10 cellular contexts compared by ENCODE assay signal in genomic region chr2:190360561-190360960, GRCh38. TPM values are rescaled to one million over a fixed set of nuclear protein-coding genes. Genes with fewer than 3 reads are reported as not detected.
DNase-seq lines count a peak whose midpoint lies in the region; ATAC-seq and TF ChIP-seq lines count a peak whose summit lies in the region.
"Had no signal": no experiment of that assay in that cellular context is flagged by ENCODE, and none has a peak within 500 bp of the region (broad histone marks: within the 10 kb centered on the region; RNA-seq: fewer than 3 reads in every experiment).

No MANE protein-coding gene starts in this region.

- intact Hi-C loops in activated CD4-positive, alpha-beta memory T cell treated with anti-CD3 and anti-CD28 coated beads for 36 hours (cut with micrococcal nuclease), result loop anchor here (2.0 to 10.0 kb wide), 2 partner anchors 16 to 176 kb away; a partner anchor contains a TSS

- H3K4me3 Mint-ChIP-seq in T-helper 2 cell treated with Interferon-gamma antibody and Interleukin-4, amounts not matched to agents 5 μg/mL and 100 μg/mL, for 36 hours, result peak overlapping the region; percentile 96
- H3K4me3 Mint-ChIP-seq in activated CD4-positive, alpha-beta memory T cell treated with anti-CD3 and anti-CD28 coated beads for 36 hours, result peak overlapping the region; percentile 83
- peak overlapping the region; percentile 92 to 96 for H3K4me3 Mint-ChIP-seq in stimulated activated naive CD8-positive, alpha-beta T cell treated with anti-CD3 and anti-CD28 coated beads, Interleukin-15, amount 100 ng/mL, for 72 hours

- POLR2A ChIA-PET in activated CD4-positive, alpha-beta memory T cell treated with anti-CD3 and anti-CD28 coated beads for 36 hours (lab: Charles Lee), result no interaction called here

- in situ Hi-C loops in KBM-7 (cut with MboI; ENCODE audit: low pct_unique_long_range_greater_than_20kb, low sequenced_read_pairs), result no loop called here

- H3K36me3 ChIP-seq in hepatocyte (replicated peaks; ENCODE audit: insufficient read depth, low read depth) (no peaks in the 10 kb centered on the region), MG63 (peaks cover 15% of the 10 kb centered on the region; the same call in 1 of the 2 replicates)

- no peak overlapping the region for H3K27ac ChIP-seq in hepatocyte

- peaks cover 3% of the 10 kb centered on the region for H3K36me3 Mint-ChIP-seq in T-helper 2 cell treated with Interferon-gamma antibody and Interleukin-4, amounts not matched to agents 5 μg/mL and 100 μg/mL, for 36 hours (ENCODE audit: low read depth)
- no peaks in the 10 kb centered on the region for H3K36me3 Mint-ChIP-seq in activated CD4-positive, alpha-beta memory T cell treated with anti-CD3 and anti-CD28 coated beads for 36 hours

- H3K9me2 ChIP-seq in hepatocyte (replicated peaks; ENCODE audit: insufficient read depth), result no peaks in the 10 kb centered on the region

- no peak for DNase-seq in T-helper 2 cell treated with Interferon-gamma antibody and Interleukin-4, amounts not matched to agents 5 μg/mL and 100 μg/mL, for 36 hours (ENCODE audit: low spot score)
- DNase-seq in T-helper 2 cell (no peak), hepatocyte (ENCODE audit: low spot score) (no peak), NOMO-1 treated with dmso at 0.1 percent for 144 hours (lab: John Stamatoyannopoulos, UW; ENCODE audit: unreplicated experiment) (no peak), KBM-7 (no peak), MG63 (no peak)
- DNase-seq in activated CD4-positive, alpha-beta memory T cell treated with anti-CD3 and anti-CD28 coated beads for 36 hours, result no peak
- DNase-seq in stimulated activated naive CD8-positive, alpha-beta T cell treated with anti-CD3 and anti-CD28 coated beads, Interleukin-15, amount 100 ng/mL, for 72 hours, result no peak
- DNase-seq: 8988T, KG1 had no signal

- peaks cover 2% of the 10 kb centered on the region for H3K79me2 ChIP-seq in hepatocyte

- H2AFZ ChIP-seq in hepatocyte, result no peak overlapping the region

- CTCF ChIA-PET in activated CD4-positive, alpha-beta memory T cell treated with anti-CD3 and anti-CD28 coated beads for 36 hours (lab: Charles Lee), result interaction anchor here (0.9 to 1.7 kb wide), 3 partner anchors 9 to 16 kb away, joined by 3 to 6 read pairs (median 5); no protein-coding TSS in a partner anchor

- ATAC-seq in stimulated activated naive CD8-positive, alpha-beta T cell treated with anti-CD3 and anti-CD28 coated beads, Interleukin-15, amount 100 ng/mL, for 72 hours, result no peak

- H3K4me3 ChIP-seq in hepatocyte (no peak overlapping the region), MG63 (no peak overlapping the region; the same call in 1 of the 2 replicates)

- no peaks in the 10 kb centered on the region for H3K27me3 Mint-ChIP-seq in T-helper 2 cell treated with Interferon-gamma antibody and Interleukin-4, amounts not matched to agents 5 μg/mL and 100 μg/mL, for 36 hours (ENCODE audit: low read depth)
- H3K27me3 Mint-ChIP-seq in activated CD4-positive, alpha-beta memory T cell treated with anti-CD3 and anti-CD28 coated beads for 36 hours, result no peaks in the 10 kb centered on the region
- no peaks in the 10 kb centered on the region for H3K27me3 Mint-ChIP-seq in stimulated activated naive CD8-positive, alpha-beta T cell treated with anti-CD3 and anti-CD28 coated beads, Interleukin-15, amount 100 ng/mL, for 72 hours

- TF ChIP-seq CTCF in hepatocyte (IDR thresholded peaks at IDR 0.05; ENCODE audit: poor library complexity), result no peak

- H3K4me1 Mint-ChIP-seq in T-helper 2 cell treated with Interferon-gamma antibody and Interleukin-4, amounts not matched to agents 5 μg/mL and 100 μg/mL, for 36 hours (ENCODE audit: low read depth), result peaks cover 23% of the 10 kb centered on the region
- peaks cover 22% of the 10 kb centered on the region for H3K4me1 Mint-ChIP-seq in activated CD4-positive, alpha-beta memory T cell treated with anti-CD3 and anti-CD28 coated beads for 36 hours (ENCODE audit: low read depth)
- H3K4me1 Mint-ChIP-seq in stimulated activated naive CD8-positive, alpha-beta T cell treated with anti-CD3 and anti-CD28 coated beads, Interleukin-15, amount 100 ng/mL, for 72 hours, result peaks cover 15% of the 10 kb centered on the region

- H4K20me1 ChIP-seq in hepatocyte (ENCODE audit: insufficient read depth, poor library complexity, severe bottlenecking), result no peaks in the 10 kb centered on the region

- no peaks in the 10 kb centered on the region for H3K4me1 ChIP-seq in hepatocyte (ENCODE audit: insufficient read depth)

- H3K27me3 ChIP-seq in hepatocyte (no peaks in the 10 kb centered on the region), MG63 (no peaks in the 10 kb centered on the region)

- no peaks in the 10 kb centered on the region for H3K9me3 Mint-ChIP-seq in T-helper 2 cell treated with Interferon-gamma antibody and Interleukin-4, amounts not matched to agents 5 μg/mL and 100 μg/mL, for 36 hours
- no peaks in the 10 kb centered on the region for H3K9me3 Mint-ChIP-seq in activated CD4-positive, alpha-beta memory T cell treated with anti-CD3 and anti-CD28 coated beads for 36 hours
- no peaks in the 10 kb centered on the region for H3K9me3 Mint-ChIP-seq in stimulated activated naive CD8-positive, alpha-beta T cell treated with anti-CD3 and anti-CD28 coated beads, Interleukin-15, amount 100 ng/mL, for 72 hours

- H3K9me3 ChIP-seq in hepatocyte (ENCODE audit: low read depth) (no peaks in the 10 kb centered on the region), MG63 (no peaks in the 10 kb centered on the region)

- H3K4me2 ChIP-seq in hepatocyte, result peak overlapping the region; percentile 67

- H3K27ac Mint-ChIP-seq in T-helper 2 cell treated with Interferon-gamma antibody and Interleukin-4, amounts not matched to agents 5 μg/mL and 100 μg/mL, for 36 hours, result peak overlapping the region; percentile 94
- no peak overlapping the region for H3K27ac Mint-ChIP-seq in activated CD4-positive, alpha-beta memory T cell treated with anti-CD3 and anti-CD28 coated beads for 36 hours
- peak overlapping the region in 1 of 2 donors; percentile 70 for H3K27ac Mint-ChIP-seq in stimulated activated naive CD8-positive, alpha-beta T cell treated with anti-CD3 and anti-CD28 coated beads, Interleukin-15, amount 100 ng/mL, for 72 hours

RNA-seq across cellular contexts. Expression of gene INPP1, which starts 17.2 kb away (rescaled TPM):
- 10 to 100 TPM; 15.8 to 16.3 TPM for total RNA-seq in activated CD4-positive, alpha-beta memory T cell treated with anti-CD3 and anti-CD28 coated beads for 36 hours
- total RNA-seq in hepatocyte, result 11.1 and 13.0 TPM in 2 replicates
- polyA plus RNA-seq in hepatocyte, result 16.1 and 18.6 TPM in 2 replicates
- 15.9 and 66.6 TPM in 2 replicates for total RNA-seq in MG63 (2014; rRNA removed; shearing (Covaris generic); ENCODE audit: low replicate concordance)

RNA-seq across cellular contexts. Expression of gene HIBCH, which starts 40.9 kb away (rescaled TPM):
- total RNA-seq in activated CD4-positive, alpha-beta memory T cell treated with anti-CD3 and anti-CD28 coated beads for 36 hours, result 10 to 100 TPM; 33.9 to 37.8 TPM
- 30.9 and 34.6 TPM in 2 replicates for total RNA-seq in hepatocyte
- polyA plus RNA-seq in hepatocyte, result 55.9 and 57.0 TPM in 2 replicates
- 7.4 and 13.9 TPM in 2 replicates for total RNA-seq in MG63 (2014; rRNA removed; shearing (Covaris generic); ENCODE audit: low replicate concordance)

RNA-seq across cellular contexts. Expression of gene MFSD6, which starts 47.6 kb away (rescaled TPM):
- 10 to 100 TPM; 34.1 to 37.1 TPM for total RNA-seq in activated CD4-positive, alpha-beta memory T cell treated with anti-CD3 and anti-CD28 coated beads for 36 hours
- total RNA-seq in hepatocyte, result 15.9 and 17.9 TPM in 2 replicates
- polyA plus RNA-seq in hepatocyte, result 5.2 and 9.7 TPM in 2 replicates
- 0.52 and 0.53 TPM in 2 replicates for total RNA-seq in MG63 (2014; rRNA removed; shearing (Covaris generic); ENCODE audit: low replicate concordance)

Comparison
In these comparisons a context has a peak if more than half of its experiments do, and no peak if none do; other contexts are left out.
1. RNA of gene MFSD6, which starts 47.6 kb away (total RNA-seq): 34.1 to 37.1 TPM in activated CD4-positive, alpha-beta memory T cell treated with anti-CD3 and anti-CD28 coated beads for 36 hours and 15.9 to 17.9 TPM in hepatocyte; 0.52 to 0.53 TPM in MG63; every median in the first group is over 10 times any median in the second.
2. Peak in every context shown above with its lines, with median percentiles within 50 percentile points of each other: H3K4me3 Mint-ChIP-seq.